In genomic region chr7:150322833-150323681, GRCh38 we compare ENCODE assay signal across 1 cellular context.
A peak's percentile ranks its signal among the peaks of the same experiment; 100 is the strongest.
TF ChIP-seq lines count a peak whose summit lies in the region.

ACTR3C (minus strand) TSS chr7:150323545; CDS start chr7:150295296, 28,249 bp downstream.
LRRC61 (plus strand) TSS chr7:150323355; CDS start chr7:150336862, 13,507 bp downstream.

TF ChIP-seq in SK-N-SH, 30 proteins besides CTCF, POLR2A, EP300 and RAD21 (continued from another document):
- TF ChIP-seq REST (IDR thresholded peaks at IDR 0.05; ENCODE audit: low read depth, low read length) = no peak
- TF ChIP-seq ZBTB33 (IDR thresholded peaks at IDR 0.05; ENCODE audit: borderline replicate concordance, low read depth) = no peak
- peak; percentile 55 for TF ChIP-seq NRF1 (IDR thresholded peaks at IDR 0.05; ENCODE audit: low read depth, low read length)
- TF ChIP-seq POLR2AphosphoS5 (IDR thresholded peaks at IDR 0.05; ENCODE audit: low read depth, low read length) = no peak
- TF ChIP-seq GATA2 (CRISPR knock-in tag; IDR thresholded peaks at IDR 0.05) = peak; percentile 53; the same call in 1 of the 2 replicates
- TF ChIP-seq PBX3 (IDR thresholded peaks at IDR 0.05) = no peak
